ENCODE assay signal across 12 cellular contexts in genomic region chr6:73747293-73747692, GRCh38. TPM values are rescaled to one million over a fixed set of nuclear protein-coding genes. Genes with fewer than 3 reads are reported as not detected.
DNase-seq lines count a peak whose midpoint lies in the region; ATAC-seq, FAIRE-seq and TF ChIP-seq lines count a peak whose summit lies in the region.
"Had no signal": no experiment of that assay in that cellular context is flagged by ENCODE, and none has a peak within 500 bp of the region (broad histone marks: within the 10 kb centered on the region; RNA-seq: fewer than 3 reads in every experiment).

No MANE protein-coding gene starts in this region.

- H3K79me2 ChIP-seq in keratinocyte (ENCODE audit: control insufficient read depth, insufficient read depth, low read length), result no peaks in the 10 kb centered on the region

- no peaks in the 10 kb centered on the region for H3K4me1 ChIP-seq in keratinocyte (ENCODE audit: control insufficient read depth, extremely low read depth, insufficient read depth, low read length)
- peaks cover 0 to 6% (median 3%) of the 10 kb centered on the region in 3 donors for H3K4me1 ChIP-seq in gastroesophageal sphincter
- H3K4me1 ChIP-seq in left lung, result peaks cover 0 to 9% of the 10 kb centered on the region in 2 donors
- H3K4me1 ChIP-seq: pancreas, tibial nerve had no signal

- 67 to 73% methylated on average over 2 of the region's 2 CpGs for WGBS in gastroesophageal sphincter (ENCODE audit: low coverage in 1 of 2), 2 donors

- no peak for TF ChIP-seq POLR2A in gastroesophageal sphincter (IDR thresholded peaks at IDR 0.05)

- intact Hi-C loops in Right ventricle myocardium inferior (cut with DNase I) (loop anchor here (10.0 kb wide), 1 partner anchor 828 kb away; no protein-coding TSS in a partner anchor), left lung (cut with DNase I) (no loop called here)

- no peaks in the 10 kb centered on the region for H3K9me1 ChIP-seq in keratinocyte (ENCODE audit: control insufficient read depth, extremely low read depth, insufficient read depth, low read length)

- H3K36me3 ChIP-seq in keratinocyte (ENCODE audit: control insufficient read depth in 2 of 2, extremely low read depth in 1 of 2, insufficient read depth in 2 of 2, low read length in 2 of 2) (peaks cover 5 to 11% of the 10 kb centered on the region in 2 experiments), gastroesophageal sphincter (no peaks in the 10 kb centered on the region), left lung (no peaks in the 10 kb centered on the region)
- H3K36me3 ChIP-seq: pancreas, tibial nerve had no signal

- H4K20me1 ChIP-seq in keratinocyte (ENCODE audit: control insufficient read depth, extremely low read depth, insufficient read depth, low read length), result peaks cover 2% of the 10 kb centered on the region

- TF ChIP-seq EP300 in gastroesophageal sphincter (IDR thresholded peaks at IDR 0.05), result no peak

- H3K9me3 ChIP-seq in keratinocyte (ENCODE audit: control insufficient read depth, low read depth, low read length) (no peaks in the 10 kb centered on the region), gastroesophageal sphincter (no peaks in the 10 kb centered on the region), left lung (no peaks in the 10 kb centered on the region)
- H3K9me3 ChIP-seq: pancreas, tibial nerve had no signal

- no peak for TF ChIP-seq CTCF in keratinocyte (optimal IDR thresholded peaks at IDR 0.05 in 1 of 3, IDR thresholded peaks at IDR 0.05 in 1 of 3, conservative IDR thresholded peaks at IDR 0.05 in 1 of 3; ENCODE audit: extremely low read depth in 1 of 3, insufficient read depth in 2 of 3, low read length in 3 of 3)
- TF ChIP-seq CTCF in gastroesophageal sphincter (IDR thresholded peaks at IDR 0.05), result no peak
- TF ChIP-seq CTCF in left lung (IDR thresholded peaks at IDR 0.05), result no peak

- H3K4me3 ChIP-seq in keratinocyte (ENCODE audit: control insufficient read depth in 2 of 3, extremely low read depth in 1 of 3, insufficient read depth in 2 of 3, low read depth in 1 of 3, low read length in 3 of 3) (no peak overlapping the region), gastroesophageal sphincter (no peak overlapping the region), left lung (peak overlapping the region in 1 of 2 donors; percentile 18)
- H3K4me3 ChIP-seq: pancreas, tibial nerve had no signal

- DNase-seq in keratinocyte (ENCODE audit: low read depth, low spot score) (no peak), NCI-H345 treated with DMSO at 0.1 percent for 48 hours (lab: John Stamatoyannopoulos, UW; ENCODE audit: unreplicated experiment) (no peak), Right ventricle myocardium inferior (ENCODE audit: missing footprints) (no peak), left lung (no peak)
- DNase-seq: NCI-H446, pancreas had no signal

- FAIRE-seq in keratinocyte (lab: Jason Lieb, UNC), result peak; percentile 9
- FAIRE-seq: pancreas had no signal

- dilution Hi-C loops in keratinocyte (cut with MboI; ENCODE audit: extremely low pct_ligation_motif_present, low sequenced_read_pairs), result no loop called here

- ATAC-seq in GM18520 (IDR thresholded peaks at IDR 0.05; ENCODE audit: unreplicated experiment) (peak; percentile 99), GM21619 (IDR thresholded peaks at IDR 0.05; ENCODE audit: unreplicated experiment) (peak; percentile 99), HG03521 (IDR thresholded peaks at IDR 0.05; ENCODE audit: unreplicated experiment) (peak; percentile 98), gastroesophageal sphincter (no peak), Right ventricle myocardium inferior (no peak), left lung (no peak)
- ATAC-seq: esophagus mucosa, pancreas had no signal

- no peak overlapping the region for H3K4me2 ChIP-seq in keratinocyte (ENCODE audit: control insufficient read depth, extremely low read depth, insufficient read depth, low read depth, low read length)

- H3K27me3 ChIP-seq in keratinocyte (ENCODE audit: control insufficient read depth, extremely low read depth, insufficient read depth, low read length) (no peaks in the 10 kb centered on the region), gastroesophageal sphincter (no peaks in the 10 kb centered on the region), left lung (no peaks in the 10 kb centered on the region)
- H3K27me3 ChIP-seq: pancreas, tibial nerve had no signal

- H3K27ac ChIP-seq in keratinocyte (ENCODE audit: control insufficient read depth, insufficient read depth, low read length) (no peak overlapping the region), gastroesophageal sphincter (no peak overlapping the region), left lung (peak overlapping the region in 1 of 2 donors; percentile 57)
- H3K27ac ChIP-seq: pancreas, tibial nerve had no signal

- no peak overlapping the region for H2AFZ ChIP-seq in keratinocyte (ENCODE audit: control insufficient read depth, low read length)

- H3K9ac ChIP-seq in keratinocyte (ENCODE audit: control insufficient read depth, extremely low read depth, insufficient read depth, low read length), result no peak overlapping the region

RNA-seq across cellular contexts. Expression of gene CD109, which starts 51.3 kb away (rescaled TPM):
- 43.8 to 66.1 TPM (median 58.2 TPM) in 3 replicates for polyA plus RNA-seq in keratinocyte
- polyA plus RNA-seq in keratinocyte (2011; ENCODE audit: low read depth), result 14.2 TPM
- 9.5 and 18.3 TPM in 2 replicates for polyA plus RNA-seq in keratinocyte (2011; cell fraction: cytosol; rRNA removed)
- polyA plus RNA-seq in keratinocyte (2011; cell fraction: nucleus; rRNA removed), result 75.2 and 95.5 TPM in 2 replicates
- polyA plus RNA-seq in keratinocyte (2012; ENCODE audit: low replicate concordance), result 20.4 and 34.9 TPM in 2 replicates
- 13.0 to 76.8 TPM (median 73.8 TPM) in 3 replicates for polyA minus RNA-seq in keratinocyte
- polyA minus RNA-seq in keratinocyte (2011; cell fraction: cytosol; rRNA and poly(A)+ RNA removed), result 29.4 TPM
- polyA minus RNA-seq in keratinocyte (2011; cell fraction: nucleus; rRNA and poly(A)+ RNA removed), result 151 and 289 TPM in 2 replicates
- total RNA-seq in gastroesophageal sphincter (10 to 100 TPM in 3 of 4 donors, 1 to 10 TPM in 1; 7.9 to 27.0 (median 19.8) TPM), Right ventricle myocardium inferior (7.3 TPM), left lung (10 to 100 TPM; 13.8 to 17.7 TPM)

Comparison
In these comparisons a context has a peak if more than half of its experiments do, and no peak if none do; other contexts are left out.
1. ATAC-seq: peak in GM18520 (single experiment), GM21619 (single experiment) and HG03521 (single experiment); none in gastroesophageal sphincter (single experiment), Right ventricle myocardium inferior (single experiment) and left lung (single experiment).